ENCODE assay signal across 10 cellular contexts in the genomic region with DNA sequence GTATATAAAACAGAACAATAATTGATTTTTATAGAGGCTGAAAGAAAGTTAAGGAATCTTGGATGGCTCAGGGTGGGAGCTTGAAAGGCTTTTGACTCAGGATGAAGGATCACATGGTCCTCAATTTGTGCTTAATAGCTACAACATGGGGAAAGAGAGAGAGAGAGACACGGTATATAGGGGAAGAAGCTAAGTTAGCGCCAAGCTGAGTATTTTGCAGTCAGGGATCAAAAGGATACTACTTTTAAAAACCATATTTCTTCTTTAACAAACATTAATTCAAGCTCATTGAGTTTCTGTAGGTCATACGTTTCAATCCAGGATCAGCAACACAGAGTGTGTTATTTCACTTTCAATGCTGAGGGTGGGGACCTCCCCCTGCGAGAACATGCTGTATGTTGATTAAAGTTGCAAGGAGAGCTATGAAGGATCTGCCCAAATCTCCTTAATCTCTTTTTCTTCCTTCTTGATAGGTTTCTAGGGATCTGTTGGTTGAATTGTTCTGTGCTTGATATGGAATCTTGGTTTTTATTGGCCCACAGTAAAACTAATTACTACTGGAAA.
DNase-seq lines count a peak whose midpoint lies in the region; TF ChIP-seq lines count a peak whose summit lies in the region.
"Had no signal": no experiment of that assay in that cellular context is flagged by ENCODE, and none has a peak within 500 bp of the region (broad histone marks: within the 10 kb centered on the region; RNA-seq: fewer than 3 reads in every experiment).

No MANE protein-coding gene starts in this region.

- H3K27ac ChIP-seq in Peyer's patch (peak overlapping the region in 3 of 4 donors; percentile 55 to 69 (median 66)), mesenchymal stem cell (ENCODE audit: low read length, poor library complexity, severe bottlenecking) (no peak overlapping the region), vagina (peak overlapping the region; percentile 9), tibial nerve (peak overlapping the region in 2 of 4 donors; percentile 4 to 54)

- 100% methylated on average over 2 of the region's 4 CpGs for WGBS in mesenchymal stem cell
- WGBS in tibial nerve, 2 donors: 73 to 82% methylated on average over 4 of the region's 4 CpGs

- H3K27me3 ChIP-seq in Peyer's patch (no peaks in the 10 kb centered on the region), mesenchymal stem cell (ENCODE audit: control insufficient read depth in 1 of 2, insufficient read depth in 1 of 2, low read length in 2 of 2) (no peaks in the 10 kb centered on the region), vagina (no peaks in the 10 kb centered on the region), tibial nerve (no peaks in the 10 kb centered on the region)

- H3K36me3 ChIP-seq in Peyer's patch: no peaks in the 10 kb centered on the region
- H3K36me3 ChIP-seq in mesenchymal stem cell (ENCODE audit: control insufficient read depth in 1 of 2, insufficient read depth in 2 of 2, low read depth in 1 of 2, low read length in 2 of 2): no peaks in the 10 kb centered on the region
- no peaks in the 10 kb centered on the region for H3K36me3 ChIP-seq in vagina
- H3K36me3 ChIP-seq in tibial nerve: no peaks in the 10 kb centered on the region

- H3K9me3 ChIP-seq in Peyer's patch (peaks cover 0 to under 1% (median 0%) of the 10 kb centered on the region in 4 donors), mesenchymal stem cell (ENCODE audit: control insufficient read depth, low read length) (no peaks in the 10 kb centered on the region), vagina (no peaks in the 10 kb centered on the region), tibial nerve (peaks cover 0 to 5% (median 0%) of the 10 kb centered on the region in 4 donors)

- H3K4me2 ChIP-seq in mesenchymal stem cell (ENCODE audit: low read length, poor library complexity, severe bottlenecking): no peak overlapping the region

- H2BK15ac ChIP-seq in mesenchymal stem cell (ENCODE audit: low read depth, poor library complexity, severe bottlenecking): no peak overlapping the region

- peaks cover 4 to 18% (median 12%) of the 10 kb centered on the region in 4 donors for H3K4me1 ChIP-seq in Peyer's patch
- no peaks in the 10 kb centered on the region for H3K4me1 ChIP-seq in mesenchymal stem cell (ENCODE audit: control insufficient read depth, insufficient read depth, low read depth, low read length)
- H3K4me1 ChIP-seq in vagina: peaks cover 19% of the 10 kb centered on the region
- H3K4me1 ChIP-seq in tibial nerve: peaks cover 0 to 17% (median 7%) of the 10 kb centered on the region in 4 donors

- no peak overlapping the region for H4K8ac ChIP-seq in mesenchymal stem cell (ENCODE audit: low read length)

- H3K9ac ChIP-seq in mesenchymal stem cell (ENCODE audit: low read length): no peak overlapping the region

- intact Hi-C loops in vagina (cut with DNase I): no loop called here

- no peak overlapping the region for H2BK5ac ChIP-seq in mesenchymal stem cell (ENCODE audit: low read depth, low read length, poor library complexity, severe bottlenecking)

- H2AFZ ChIP-seq in mesenchymal stem cell (ENCODE audit: low read depth, low read length): no peak overlapping the region

- H2BK120ac ChIP-seq in mesenchymal stem cell (ENCODE audit: low read depth, low read length): no peak overlapping the region

- peak overlapping the region; percentile 7 for H4K91ac ChIP-seq in mesenchymal stem cell (ENCODE audit: low read length)

- TF ChIP-seq CTCF in Peyer's patch (IDR thresholded peaks at IDR 0.05) (no peak), vagina (IDR thresholded peaks at IDR 0.05) (no peak), foreskin fibroblast (IDR thresholded peaks at IDR 0.05; ENCODE audit: low read depth, low read length) (no peak), tibial nerve (IDR thresholded peaks at IDR 0.05) (no peak)

- peak; percentile 10 to 14 for DNase-seq in stimulated activated CD4-positive, alpha-beta T cell treated with anti-CD3 and anti-CD28 coated beads, Interleukin-12 subunit alpha, Interleukin-12 subunit beta, amount 100 ng/mL, for 24 hours (ENCODE audit: low read depth in 2 of 2)
- DNase-seq in stimulated activated CD4-positive, alpha-beta T cell treated with anti-CD3 and anti-CD28 coated beads, Interleukin-2, amount 100 ng/mL, for 48 hours: no peak
- no peak for DNase-seq in Peyer's patch
- DNase-seq in mesenchymal stem cell: no peak
- DNase-seq in vagina (ENCODE audit: extremely low spot score in 2 of 2): no peak
- no peak for DNase-seq in foreskin fibroblast
- DNase-seq in NCI-H1930 (lab: John Stamatoyannopoulos, UW): no peak
- DNase-seq in tibial nerve (ENCODE audit: low spot score in 2 of 2): no peak
- DNase-seq: activated CD8-positive, alpha-beta memory T cell treated with anti-CD3 and anti-CD28 coated beads, Interleukin-2, amount 50 U/mL, for 48 hours; NCI-H524 treated with DMSO at 0.1 percent for 48 hours had no signal

- no peak overlapping the region for H3K14ac ChIP-seq in mesenchymal stem cell (ENCODE audit: low read length in 2 of 2)

- H3K23ac ChIP-seq in mesenchymal stem cell (ENCODE audit: low read length in 2 of 2): no peak overlapping the region

- peak overlapping the region; percentile 67 to 86 for H3K18ac ChIP-seq in mesenchymal stem cell (ENCODE audit: low read depth in 1 of 2, low read length in 2 of 2)

- H2BK12ac ChIP-seq in mesenchymal stem cell (ENCODE audit: low read length in 2 of 2): peak overlapping the region; percentile 15 to 97

- no peak overlapping the region for H3K4me3 ChIP-seq in Peyer's patch
- H3K4me3 ChIP-seq in mesenchymal stem cell (ENCODE audit: insufficient read depth in 1 of 2, low read depth in 1 of 2, low read length in 2 of 2): no peak overlapping the region
- H3K4me3 ChIP-seq in vagina: no peak overlapping the region
- no peak overlapping the region for H3K4me3 ChIP-seq in foreskin fibroblast (ENCODE audit: low read depth in 1 of 2, low read length in 2 of 2)
- H3K4me3 ChIP-seq in tibial nerve: no peak overlapping the region

- TF ChIP-seq POLR2A in Peyer's patch (IDR thresholded peaks at IDR 0.05) (no peak), vagina (IDR thresholded peaks at IDR 0.05) (no peak), tibial nerve (IDR thresholded peaks at IDR 0.05) (no peak)

- H3K79me1 ChIP-seq in mesenchymal stem cell (replicated peaks; ENCODE audit: low read length, poor library complexity, severe bottlenecking): no peaks in the 10 kb centered on the region

- no peak for TF ChIP-seq EP300 in tibial nerve (IDR thresholded peaks at IDR 0.05)

- no peak overlapping the region for H2AK5ac ChIP-seq in mesenchymal stem cell (ENCODE audit: low read length, severe bottlenecking)

- peak overlapping the region in 1 of 2 experiments; percentile 47 for H3K4ac ChIP-seq in mesenchymal stem cell (ENCODE audit: low read depth in 1 of 2, low read length in 2 of 2)

Comparison
In these comparisons a context has a peak if more than half of its experiments do, and no peak if none do; other contexts are left out.
1. DNase-seq: peak in stimulated activated CD4-positive, alpha-beta T cell treated with anti-CD3 and anti-CD28 coated beads, Interleukin-12 subunit alpha, Interleukin-12 subunit beta, amount 100 ng/mL, for 24 hours (2 of 2); none in stimulated activated CD4-positive, alpha-beta T cell treated with anti-CD3 and anti-CD28 coated beads, Interleukin-2, amount 100 ng/mL, for 48 hours (0 of 2), Peyer's patch (0 of 3), mesenchymal stem cell (single experiment), vagina (0 of 2), foreskin fibroblast (0 of 2), NCI-H1930 (0 of 2) and tibial nerve (0 of 2).